ENCODE assay signal across 21 cellular contexts in the genomic region with DNA sequence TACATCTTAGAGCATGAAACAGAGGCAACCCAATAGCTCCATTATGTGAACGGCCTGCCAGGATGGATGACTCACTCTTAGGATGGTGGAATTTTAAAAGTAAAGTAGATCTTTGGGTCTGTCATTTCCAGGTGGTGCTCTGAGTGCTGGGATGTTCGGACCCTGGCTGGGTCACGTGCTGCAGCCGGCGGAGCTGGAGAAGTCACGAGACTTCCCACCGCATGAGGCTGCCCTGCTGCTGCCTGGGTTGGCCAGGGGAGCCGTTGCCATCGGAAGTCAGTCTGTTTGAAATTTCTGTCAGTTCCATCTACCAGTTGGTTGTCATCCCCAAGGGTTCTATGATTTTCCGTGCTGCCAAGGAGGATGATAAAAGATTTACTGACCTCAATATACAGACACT.
"Had no signal": no experiment of that assay in that cellular context is flagged by ENCODE, and none has a peak within 500 bp of the region (broad histone marks: within the 10 kb centered on the region; RNA-seq: fewer than 3 reads in every experiment).

No MANE protein-coding gene starts in this region.

- ATAC-seq: gastrocnemius medialis; heart right ventricle; naive thymus-derived CD4-positive, alpha-beta T cell; stimulated activated effector memory CD8-positive, alpha-beta T cell treated with anti-CD3 and anti-CD28 coated beads, Interleukin-12 subunit alpha, Interleukin-12 subunit beta, amount 100 ng/mL, for 72 hours; stimulated activated naive CD8-positive, alpha-beta T cell treated with anti-CD3 and anti-CD28 coated beads, Interleukin-15, Interleukin-2, amounts not matched to agents 100 U/mL and 50 U/mL, for 24 hours had no signal

- H3K36me3 ChIP-seq: gastrocnemius medialis, heart right ventricle, right atrium auricular region, suprapubic skin, thyroid gland, upper lobe of left lung, uterus had no signal

- H3K27me3 Mint-ChIP-seq: dendritic cell treated with granulocyte-macrophage colony-stimulating factor and Interleukin-4, amounts not matched to agents 40 ng/mL and 50 ng/mL, for 4 days had no signal

- H3K27me3 ChIP-seq: gastrocnemius medialis, right atrium auricular region, suprapubic skin, thyroid gland, upper lobe of left lung, uterus had no signal

- H3K4me2 ChIP-seq: smooth muscle cell had no signal

- H3K36me3 Mint-ChIP-seq: stimulated activated effector memory CD8-positive, alpha-beta T cell treated with anti-CD3 and anti-CD28 coated beads, Interleukin-12 subunit alpha, Interleukin-12 subunit beta, amount 100 ng/mL, for 72 hours had no signal

- H3K27ac Mint-ChIP-seq: dendritic cell treated with granulocyte-macrophage colony-stimulating factor and Interleukin-4, amounts not matched to agents 40 ng/mL and 50 ng/mL, for 4 days; naive thymus-derived CD4-positive, alpha-beta T cell; nephron progenitor cell; stimulated activated effector memory CD8-positive, alpha-beta T cell treated with anti-CD3 and anti-CD28 coated beads, Interleukin-12 subunit alpha, Interleukin-12 subunit beta, amount 100 ng/mL, for 72 hours had no signal

- H3K4me1 Mint-ChIP-seq: naive thymus-derived CD4-positive, alpha-beta T cell; stimulated activated effector memory CD8-positive, alpha-beta T cell treated with anti-CD3 and anti-CD28 coated beads, Interleukin-12 subunit alpha, Interleukin-12 subunit beta, amount 100 ng/mL, for 72 hours had no signal

- FAIRE-seq: colon, endothelial cell of umbilical vein, islet of Langerhans had no signal

- H3K9me3 ChIP-seq: gastrocnemius medialis, suprapubic skin, thyroid gland, upper lobe of left lung, uterus had no signal

- DNase-seq: gastrocnemius medialis; heart right ventricle; hypothalamus; kidney glomerular epithelial cell; mammary epithelial cell; naive thymus-derived CD4-positive, alpha-beta T cell; nephron progenitor cell; stimulated activated CD4-positive, alpha-beta T cell treated with anti-CD3 and anti-CD28 coated beads, Interleukin-4, amount 100 ng/mL, for 1 hour; stimulated activated CD8-positive, alpha-beta memory T cell treated with anti-CD3 and anti-CD28 coated beads, Interleukin-4, amount 100 ng/mL, for 48 hours; stimulated activated naive CD8-positive, alpha-beta T cell treated with anti-CD3 and anti-CD28 coated beads, Interleukin-15, Interleukin-2, amounts not matched to agents 100 U/mL and 50 U/mL, for 24 hours; thyroid gland; upper lobe of left lung; uterus had no signal

- H3K4me3 Mint-ChIP-seq: dendritic cell treated with granulocyte-macrophage colony-stimulating factor and Interleukin-4, amounts not matched to agents 40 ng/mL and 50 ng/mL, for 4 days; naive thymus-derived CD4-positive, alpha-beta T cell; nephron progenitor cell; stimulated activated effector memory CD8-positive, alpha-beta T cell treated with anti-CD3 and anti-CD28 coated beads, Interleukin-12 subunit alpha, Interleukin-12 subunit beta, amount 100 ng/mL, for 72 hours had no signal

- H3K27ac ChIP-seq: gastrocnemius medialis, heart right ventricle, right atrium auricular region, suprapubic skin, thyroid gland, upper lobe of left lung, uterus had no signal

- H3K4me3 ChIP-seq: gastrocnemius medialis, heart right ventricle, right atrium auricular region, smooth muscle cell, suprapubic skin, thyroid gland, upper lobe of left lung, uterus had no signal

- H3K4me1 ChIP-seq: gastrocnemius medialis, heart right ventricle, right atrium auricular region, suprapubic skin, thyroid gland, upper lobe of left lung, uterus had no signal
